ENCODE assay signal across 8 cellular contexts in genomic region chr10:118698421-118698820, GRCh38.
DNase-seq lines count a peak whose midpoint lies in the region; ATAC-seq lines count a peak whose summit lies in the region.

No MANE protein-coding gene starts in this region.

- H3K36me3 Mint-ChIP-seq in stimulated activated naive B cell treated with anti-CD40 and anti-IgM and Interleukin-4, amounts not matched to agents 10 μg/mL and 1 μg/mL and 100 μg/mL, for 72 hours: peaks cover 15 to 36% of the 10 kb centered on the region in 2 donors

- peak; percentile 51 for DNase-seq in OCI-M2 (lab: John Stamatoyannopoulos, UW; ENCODE audit: unreplicated experiment)
- peak; percentile 70 for DNase-seq in activated T-helper 1 cell treated with Interleukin-2 at 50 U/mL for 16 hours (ENCODE audit: low read depth)
- DNase-seq in kidney tubule cell (ENCODE audit: low spot score): peak; percentile 87
- peak; percentile 34 for DNase-seq in stimulated activated naive B cell treated with anti-CD40 and anti-IgM and Interleukin-4, amounts not matched to agents 10 μg/mL and 1 μg/mL and 100 μg/mL, for 72 hours
- no peak for DNase-seq in inferior parietal cortex (ENCODE audit: extremely low spot score)
- DNase-seq in DMS79 treated with DMSO at 0.1 percent for 48 hours (lab: John Stamatoyannopoulos, UW): no peak

- H3K9me3 Mint-ChIP-seq in stimulated activated naive B cell treated with anti-CD40 and anti-IgM and Interleukin-4, amounts not matched to agents 10 μg/mL and 1 μg/mL and 100 μg/mL, for 72 hours: no peaks in the 10 kb centered on the region

- H3K27me3 Mint-ChIP-seq in stimulated activated naive B cell treated with anti-CD40 and anti-IgM and Interleukin-4, amounts not matched to agents 10 μg/mL and 1 μg/mL and 100 μg/mL, for 72 hours: no peaks in the 10 kb centered on the region

- no peak overlapping the region for H3K4me3 Mint-ChIP-seq in stimulated activated naive B cell treated with anti-CD40 and anti-IgM and Interleukin-4, amounts not matched to agents 10 μg/mL and 1 μg/mL and 100 μg/mL, for 72 hours

- ATAC-seq in GM18508 (IDR thresholded peaks at IDR 0.05; ENCODE audit: insufficient read depth, unreplicated experiment) (peak; percentile 95), HG02798 (IDR thresholded peaks at IDR 0.05; ENCODE audit: poor library complexity, unreplicated experiment) (peak; percentile 98)
- peak; percentile 100 for ATAC-seq in stimulated activated naive B cell treated with anti-CD40 and anti-IgM and Interleukin-4, amounts not matched to agents 10 μg/mL and 1 μg/mL and 100 μg/mL, for 72 hours (replicated peaks)

- H3K27ac Mint-ChIP-seq in stimulated activated naive B cell treated with anti-CD40 and anti-IgM and Interleukin-4, amounts not matched to agents 10 μg/mL and 1 μg/mL and 100 μg/mL, for 72 hours: peak overlapping the region; percentile 47

- H3K4me1 Mint-ChIP-seq in stimulated activated naive B cell treated with anti-CD40 and anti-IgM and Interleukin-4, amounts not matched to agents 10 μg/mL and 1 μg/mL and 100 μg/mL, for 72 hours: peaks cover 5 to 16% of the 10 kb centered on the region in 2 donors

Comparison
In these comparisons a context has a peak if more than half of its experiments do, and no peak if none do; other contexts are left out.
1. DNase-seq: peak in OCI-M2 (single experiment), activated T-helper 1 cell treated with Interleukin-2 at 50 U/mL for 16 hours (single experiment), kidney tubule cell (single experiment) and stimulated activated naive B cell treated with anti-CD40 and anti-IgM and Interleukin-4, amounts not matched to agents 10 μg/mL and 1 μg/mL and 100 μg/mL, for 72 hours (single experiment); none in inferior parietal cortex (single experiment) and DMS79 treated with DMSO at 0.1 percent for 48 hours (single experiment).
2. Peak in every context shown above with its lines, with median percentiles within 50 percentile points of each other: ATAC-seq.